1 cellular context compared by ENCODE assay signal in genomic region chr2:189533274-189534035, GRCh38.
TF ChIP-seq lines count a peak whose summit lies in the region.

No MANE protein-coding gene starts in this region.

TF ChIP-seq in HepG2, 621 proteins besides CTCF, POLR2A, EP300 and RAD21 (continued from another document and continues in another):
- TF ChIP-seq, protein P1, sequence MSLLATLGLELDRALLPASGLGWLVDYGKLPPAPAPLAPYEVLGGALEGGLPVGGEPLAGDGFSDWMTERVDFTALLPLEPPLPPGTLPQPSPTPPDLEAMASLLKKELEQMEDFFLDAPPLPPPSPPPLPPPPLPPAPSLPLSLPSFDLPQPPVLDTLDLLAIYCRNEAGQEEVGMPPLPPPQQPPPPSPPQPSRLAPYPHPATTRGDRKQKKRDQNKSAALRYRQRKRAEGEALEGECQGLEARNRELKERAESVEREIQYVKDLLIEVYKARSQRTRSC (CRISPR knock-in tag; IDR thresholded peaks at IDR 0.05; ENCODE audit: low read depth): no peak
- TF ChIP-seq ZMYM2 (CRISPR knock-in tag; IDR thresholded peaks at IDR 0.05) (no peak), PBX2 (CRISPR knock-in tag; IDR thresholded peaks at IDR 0.05) (0 out of 2 replicates have a peak, but pooled peaks have one; percentile 25), GLMP (CRISPR knock-in tag; IDR thresholded peaks at IDR 0.05; ENCODE audit: borderline replicate concordance) (no peak), HMG20A (CRISPR knock-in tag; IDR thresholded peaks at IDR 0.05; ENCODE audit: borderline replicate concordance) (peak; percentile 86; the same call in 1 of the 2 replicates), RELA (CRISPR knock-in tag; IDR thresholded peaks at IDR 0.05) (no peak), FIP1L1 (IDR thresholded peaks at IDR 0.05; ENCODE audit: borderline replicate concordance, insufficient read depth, low read depth, low read length) (no peak), ARNT2 (CRISPR knock-in tag; IDR thresholded peaks at IDR 0.05; ENCODE audit: low read depth) (no peak), SOX5 (CRISPR knock-in tag; IDR thresholded peaks at IDR 0.05; ENCODE audit: borderline replicate concordance) (peak; percentile 55), ZBED4 (CRISPR knock-in tag; IDR thresholded peaks at IDR 0.05; ENCODE audit: borderline replicate concordance) (no peak), ELF4 (CRISPR knock-in tag; IDR thresholded peaks at IDR 0.05; ENCODE audit: borderline replicate concordance) (no peak), ZNF570 (CRISPR knock-in tag; IDR thresholded peaks at IDR 0.05; ENCODE audit: borderline replicate concordance) (no peak), MAFG (CRISPR knock-in tag; IDR thresholded peaks at IDR 0.05) (no peak), ZNF275 (CRISPR knock-in tag; IDR thresholded peaks at IDR 0.05; ENCODE audit: borderline replicate concordance) (no peak), ADNP (CRISPR knock-in tag; IDR thresholded peaks at IDR 0.05) (no peak), ZSCAN9 (CRISPR knock-in tag; IDR thresholded peaks at IDR 0.05; ENCODE audit: borderline replicate concordance) (0 out of 2 replicates have a peak, but pooled peaks have one; percentile 47), JUNB (CRISPR knock-in tag; IDR thresholded peaks at IDR 0.05; ENCODE audit: borderline replicate concordance) (no peak), TEAD2 (CRISPR knock-in tag; IDR thresholded peaks at IDR 0.05) (no peak), JARID2 (CRISPR knock-in tag; IDR thresholded peaks at IDR 0.05; ENCODE audit: insufficient replicate concordance) (no peak), XBP1 (CRISPR knock-in tag; IDR thresholded peaks at IDR 0.05) (no peak), ZNF777 (CRISPR knock-in tag; IDR thresholded peaks at IDR 0.05) (no peak), ZBTB3 (CRISPR knock-in tag; IDR thresholded peaks at IDR 0.05; ENCODE audit: borderline replicate concordance, low read depth) (no peak), STAT5B (CRISPR knock-in tag; IDR thresholded peaks at IDR 0.05) (no peak)
- TF ChIP-seq, protein P2, sequence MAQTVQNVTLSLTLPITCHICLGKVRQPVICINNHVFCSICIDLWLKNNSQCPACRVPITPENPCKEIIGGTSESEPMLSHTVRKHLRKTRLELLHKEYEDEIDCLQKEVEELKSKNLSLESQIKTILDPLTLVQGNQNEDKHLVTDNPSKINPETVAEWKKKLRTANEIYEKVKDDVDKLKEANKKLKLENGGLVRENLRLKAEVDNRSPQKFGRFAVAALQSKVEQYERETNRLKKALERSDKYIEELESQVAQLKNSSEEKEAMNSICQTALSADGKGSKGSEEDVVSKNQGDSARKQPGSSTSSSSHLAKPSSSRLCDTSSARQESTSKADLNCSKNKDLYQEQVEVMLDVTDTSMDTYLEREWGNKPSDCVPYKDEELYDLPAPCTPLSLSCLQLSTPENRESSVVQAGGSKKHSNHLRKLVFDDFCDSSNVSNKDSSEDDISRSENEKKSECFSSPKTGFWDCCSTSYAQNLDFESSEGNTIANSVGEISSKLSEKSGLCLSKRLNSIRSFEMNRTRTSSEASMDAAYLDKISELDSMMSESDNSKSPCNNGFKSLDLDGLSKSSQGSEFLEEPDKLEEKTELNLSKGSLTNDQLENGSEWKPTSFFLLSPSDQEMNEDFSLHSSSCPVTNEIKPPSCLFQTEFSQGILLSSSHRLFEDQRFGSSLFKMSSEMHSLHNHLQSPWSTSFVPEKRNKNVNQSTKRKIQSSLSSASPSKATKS (CRISPR knock-in tag; IDR thresholded peaks at IDR 0.05): no peak
- TF ChIP-seq, protein P3, sequence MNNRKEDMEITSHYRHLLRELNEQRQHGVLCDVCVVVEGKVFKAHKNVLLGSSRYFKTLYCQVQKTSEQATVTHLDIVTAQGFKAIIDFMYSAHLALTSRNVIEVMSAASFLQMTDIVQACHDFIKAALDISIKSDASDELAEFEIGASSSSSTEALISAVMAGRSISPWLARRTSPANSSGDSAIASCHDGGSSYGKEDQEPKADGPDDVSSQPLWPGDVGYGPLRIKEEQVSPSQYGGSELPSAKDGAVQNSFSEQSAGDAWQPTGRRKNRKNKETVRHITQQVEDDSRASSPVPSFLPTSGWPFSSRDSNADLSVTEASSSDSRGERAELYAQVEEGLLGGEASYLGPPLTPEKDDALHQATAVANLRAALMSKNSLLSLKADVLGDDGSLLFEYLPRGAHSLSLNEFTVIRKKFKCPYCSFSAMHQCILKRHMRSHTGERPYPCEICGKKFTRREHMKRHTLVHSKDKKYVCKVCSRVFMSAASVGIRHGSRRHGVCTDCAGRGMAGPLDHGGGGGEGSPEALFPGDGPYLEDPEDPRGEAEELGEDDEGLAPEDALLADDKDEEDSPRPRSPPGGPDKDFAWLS (CRISPR knock-in tag; IDR thresholded peaks at IDR 0.05; ENCODE audit: borderline replicate concordance): no peak
- TF ChIP-seq, protein P4, sequence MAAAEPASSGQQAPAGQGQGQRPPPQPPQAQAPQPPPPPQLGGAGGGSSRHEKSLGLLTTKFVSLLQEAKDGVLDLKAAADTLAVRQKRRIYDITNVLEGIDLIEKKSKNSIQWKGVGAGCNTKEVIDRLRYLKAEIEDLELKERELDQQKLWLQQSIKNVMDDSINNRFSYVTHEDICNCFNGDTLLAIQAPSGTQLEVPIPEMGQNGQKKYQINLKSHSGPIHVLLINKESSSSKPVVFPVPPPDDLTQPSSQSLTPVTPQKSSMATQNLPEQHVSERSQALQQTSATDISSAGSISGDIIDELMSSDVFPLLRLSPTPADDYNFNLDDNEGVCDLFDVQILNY (CRISPR knock-in tag; conservative IDR thresholded peaks at IDR 0.05): no peak
- TF ChIP-seq, protein P5, sequence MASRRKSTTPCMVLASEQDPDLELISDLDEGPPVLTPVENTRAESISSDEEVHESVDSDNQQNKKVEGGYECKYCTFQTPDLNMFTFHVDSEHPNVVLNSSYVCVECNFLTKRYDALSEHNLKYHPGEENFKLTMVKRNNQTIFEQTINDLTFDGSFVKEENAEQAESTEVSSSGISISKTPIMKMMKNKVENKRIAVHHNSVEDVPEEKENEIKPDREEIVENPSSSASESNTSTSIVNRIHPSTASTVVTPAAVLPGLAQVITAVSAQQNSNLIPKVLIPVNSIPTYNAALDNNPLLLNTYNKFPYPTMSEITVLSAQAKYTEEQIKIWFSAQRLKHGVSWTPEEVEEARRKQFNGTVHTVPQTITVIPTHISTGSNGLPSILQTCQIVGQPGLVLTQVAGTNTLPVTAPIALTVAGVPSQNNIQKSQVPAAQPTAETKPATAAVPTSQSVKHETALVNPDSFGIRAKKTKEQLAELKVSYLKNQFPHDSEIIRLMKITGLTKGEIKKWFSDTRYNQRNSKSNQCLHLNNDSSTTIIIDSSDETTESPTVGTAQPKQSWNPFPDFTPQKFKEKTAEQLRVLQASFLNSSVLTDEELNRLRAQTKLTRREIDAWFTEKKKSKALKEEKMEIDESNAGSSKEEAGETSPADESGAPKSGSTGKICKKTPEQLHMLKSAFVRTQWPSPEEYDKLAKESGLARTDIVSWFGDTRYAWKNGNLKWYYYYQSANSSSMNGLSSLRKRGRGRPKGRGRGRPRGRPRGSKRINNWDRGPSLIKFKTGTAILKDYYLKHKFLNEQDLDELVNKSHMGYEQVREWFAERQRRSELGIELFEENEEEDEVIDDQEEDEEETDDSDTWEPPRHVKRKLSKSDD (CRISPR knock-in tag; IDR thresholded peaks at IDR 0.05; ENCODE audit: low read depth): no peak
- TF ChIP-seq, protein P6, sequence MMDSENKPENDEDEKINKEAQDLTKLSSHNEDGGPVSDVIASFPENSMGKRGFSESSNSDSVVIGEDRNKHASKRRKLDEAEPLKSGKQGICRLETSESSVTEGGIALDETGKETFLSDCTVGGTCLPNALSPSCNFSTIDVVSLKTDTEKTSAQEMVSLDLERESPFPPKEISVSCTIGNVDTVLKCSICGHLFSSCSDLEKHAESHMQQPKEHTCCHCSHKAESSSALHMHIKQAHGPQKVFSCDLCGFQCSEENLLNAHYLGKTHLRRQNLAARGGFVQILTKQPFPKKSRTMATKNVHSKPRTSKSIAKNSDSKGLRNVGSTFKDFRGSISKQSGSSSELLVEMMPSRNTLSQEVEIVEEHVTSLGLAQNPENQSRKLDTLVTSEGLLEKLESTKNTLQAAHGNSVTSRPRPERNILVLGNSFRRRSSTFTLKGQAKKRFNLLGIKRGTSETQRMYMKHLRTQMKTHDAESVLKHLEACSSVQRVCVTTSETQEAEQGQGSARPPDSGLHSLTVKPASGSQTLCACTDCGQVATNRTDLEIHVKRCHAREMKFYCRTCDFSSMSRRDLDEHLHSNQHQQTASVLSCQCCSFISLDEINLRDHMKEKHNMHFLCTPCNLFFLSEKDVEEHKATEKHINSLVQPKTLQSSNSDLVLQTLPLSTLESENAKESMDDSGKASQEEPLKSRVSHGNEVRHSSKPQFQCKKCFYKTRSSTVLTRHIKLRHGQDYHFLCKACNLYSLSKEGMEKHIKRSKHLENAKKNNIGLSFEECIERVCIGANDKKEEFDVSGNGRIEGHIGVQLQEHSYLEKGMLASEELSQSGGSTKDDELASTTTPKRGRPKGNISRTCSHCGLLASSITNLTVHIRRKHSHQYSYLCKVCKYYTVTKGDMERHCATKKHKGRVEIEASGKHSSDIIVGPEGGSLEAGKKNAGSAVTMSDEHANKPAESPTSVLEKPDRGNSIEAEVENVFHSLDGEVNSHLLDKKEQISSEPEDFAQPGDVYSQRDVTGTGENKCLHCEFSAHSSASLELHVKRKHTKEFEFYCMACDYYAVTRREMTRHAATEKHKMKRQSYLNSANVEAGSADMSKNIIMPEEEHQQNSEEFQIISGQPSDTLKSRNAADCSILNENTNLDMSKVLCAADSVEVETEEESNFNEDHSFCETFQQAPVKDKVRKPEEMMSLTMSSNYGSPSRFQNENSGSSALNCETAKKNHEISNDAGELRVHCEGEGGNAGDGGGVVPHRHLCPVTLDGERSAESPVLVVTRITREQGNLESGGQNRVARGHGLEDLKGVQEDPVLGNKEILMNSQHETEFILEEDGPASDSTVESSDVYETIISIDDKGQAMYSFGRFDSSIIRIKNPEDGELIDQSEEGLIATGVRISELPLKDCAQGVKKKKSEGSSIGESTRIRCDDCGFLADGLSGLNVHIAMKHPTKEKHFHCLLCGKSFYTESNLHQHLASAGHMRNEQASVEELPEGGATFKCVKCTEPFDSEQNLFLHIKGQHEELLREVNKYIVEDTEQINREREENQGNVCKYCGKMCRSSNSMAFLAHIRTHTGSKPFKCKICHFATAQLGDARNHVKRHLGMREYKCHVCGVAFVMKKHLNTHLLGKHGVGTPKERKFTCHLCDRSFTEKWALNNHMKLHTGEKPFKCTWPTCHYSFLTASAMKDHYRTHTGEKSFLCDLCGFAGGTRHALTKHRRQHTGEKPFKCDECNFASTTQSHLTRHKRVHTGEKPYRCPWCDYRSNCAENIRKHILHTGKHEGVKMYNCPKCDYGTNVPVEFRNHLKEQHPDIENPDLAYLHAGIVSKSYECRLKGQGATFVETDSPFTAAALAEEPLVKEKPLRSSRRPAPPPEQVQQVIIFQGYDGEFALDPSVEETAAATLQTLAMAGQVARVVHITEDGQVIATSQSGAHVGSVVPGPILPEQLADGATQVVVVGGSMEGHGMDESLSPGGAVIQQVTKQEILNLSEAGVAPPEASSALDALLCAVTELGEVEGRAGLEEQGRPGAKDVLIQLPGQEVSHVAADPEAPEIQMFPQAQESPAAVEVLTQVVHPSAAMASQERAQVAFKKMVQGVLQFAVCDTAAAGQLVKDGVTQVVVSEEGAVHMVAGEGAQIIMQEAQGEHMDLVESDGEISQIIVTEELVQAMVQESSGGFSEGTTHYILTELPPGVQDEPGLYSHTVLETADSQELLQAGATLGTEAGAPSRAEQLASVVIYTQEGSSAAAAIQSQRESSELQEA (CRISPR knock-in tag; IDR thresholded peaks at IDR 0.05; ENCODE audit: not compliant biosample characterization): no peak
